ENCODE assay signal across 18 cellular contexts in the genomic region with DNA sequence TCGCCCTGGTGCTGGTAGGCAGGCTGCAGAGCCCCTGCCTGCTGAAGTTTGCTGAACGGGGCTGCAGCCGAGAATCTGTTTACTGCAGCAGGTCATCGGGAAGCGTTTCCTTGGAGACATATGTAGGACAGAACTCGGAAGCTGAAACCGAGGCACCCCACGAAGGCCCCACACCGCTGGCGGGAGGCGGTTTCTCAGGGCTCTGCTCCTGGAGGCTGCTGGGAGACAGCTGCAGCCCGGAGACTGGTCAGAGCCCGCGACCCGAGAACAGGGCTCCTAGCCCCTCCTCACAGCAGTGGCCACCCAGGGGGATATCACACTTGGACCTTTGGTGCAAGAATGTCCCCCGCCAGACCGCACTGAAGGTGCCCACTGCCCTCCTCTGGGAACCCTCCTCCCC. TPM values are rescaled to one million over a fixed set of nuclear protein-coding genes. Genes with fewer than 3 reads are reported as not detected.
"Had no signal": no experiment of that assay in that cellular context is flagged by ENCODE, and none has a peak within 500 bp of the region (broad histone marks: within the 10 kb centered on the region; RNA-seq: fewer than 3 reads in every experiment).

No MANE protein-coding gene starts in this region.

- H3K9ac ChIP-seq: neural progenitor cell had no signal

- H3K4me3 Mint-ChIP-seq: activated naive CD8-positive, alpha-beta T cell; dendritic cell treated with granulocyte-macrophage colony-stimulating factor and Interleukin-4, amounts not matched to agents 40 ng/mL and 50 ng/mL, for 4 days; neural progenitor cell had no signal

- H3K4me2 ChIP-seq: neural progenitor cell had no signal

- FAIRE-seq: keratinocyte had no signal

- H3K27me3 ChIP-seq: ovary had no signal

- DNase-seq: activated CD4-positive, alpha-beta T cell treated with anti-CD3 and anti-CD28 coated beads, Interleukin-2, amount 50 U/mL, for 1 hour; activated CD4-positive, CD25-positive, alpha-beta regulatory T cell; activated CD8-positive, alpha-beta memory T cell treated with anti-CD3 and anti-CD28 coated beads for 24 hours; activated gamma-delta T cell treated with Interleukin-2 at 50 U/mL for 16 hours; amygdala; brain microvascular endothelial cell; effector memory CD4-positive, alpha-beta T cell; gastrocnemius medialis; heart left ventricle; left lung; mammary epithelial cell; ovary; stimulated activated CD4-positive, alpha-beta T cell treated with anti-CD3 and anti-CD28 coated beads, Interleukin-12 subunit alpha, Interleukin-12 subunit beta, amount 100 ng/mL, for 4 hours; stimulated activated CD4-positive, alpha-beta T cell treated with anti-CD3 and anti-CD28 coated beads, Interleukin-2, amount 100 ng/mL, for 24 hours had no signal

- H3K9me3 ChIP-seq: gastrocnemius medialis, heart left ventricle, left lung, ovary had no signal

- H3K36me3 ChIP-seq: brain microvascular endothelial cell, gastrocnemius medialis, heart left ventricle, left lung, neural progenitor cell, ovary had no signal

- ATAC-seq: gastrocnemius medialis, heart left ventricle, left lung had no signal

- H3K9me3 Mint-ChIP-seq: dendritic cell treated with granulocyte-macrophage colony-stimulating factor and Interleukin-4, amounts not matched to agents 40 ng/mL and 50 ng/mL, for 4 days had no signal

- H3K36me3 Mint-ChIP-seq: activated naive CD8-positive, alpha-beta T cell; neural progenitor cell had no signal

- H2AFZ ChIP-seq: neural progenitor cell had no signal

- H3K27ac Mint-ChIP-seq: activated naive CD8-positive, alpha-beta T cell; dendritic cell treated with granulocyte-macrophage colony-stimulating factor and Interleukin-4, amounts not matched to agents 40 ng/mL and 50 ng/mL, for 4 days; neural progenitor cell had no signal

- H3K27ac ChIP-seq: brain microvascular endothelial cell, gastrocnemius medialis, heart left ventricle, left lung, neural progenitor cell, ovary had no signal

- H3K4me3 ChIP-seq: gastrocnemius medialis, heart left ventricle, left lung, neural progenitor cell, ovary had no signal

RNA-seq across cellular contexts. Expression of a gene that starts 12.7 kb away (rescaled TPM):
- total RNA-seq: gastrocnemius medialis had no signal
